11 cellular contexts compared by ENCODE assay signal in the genomic region with DNA sequence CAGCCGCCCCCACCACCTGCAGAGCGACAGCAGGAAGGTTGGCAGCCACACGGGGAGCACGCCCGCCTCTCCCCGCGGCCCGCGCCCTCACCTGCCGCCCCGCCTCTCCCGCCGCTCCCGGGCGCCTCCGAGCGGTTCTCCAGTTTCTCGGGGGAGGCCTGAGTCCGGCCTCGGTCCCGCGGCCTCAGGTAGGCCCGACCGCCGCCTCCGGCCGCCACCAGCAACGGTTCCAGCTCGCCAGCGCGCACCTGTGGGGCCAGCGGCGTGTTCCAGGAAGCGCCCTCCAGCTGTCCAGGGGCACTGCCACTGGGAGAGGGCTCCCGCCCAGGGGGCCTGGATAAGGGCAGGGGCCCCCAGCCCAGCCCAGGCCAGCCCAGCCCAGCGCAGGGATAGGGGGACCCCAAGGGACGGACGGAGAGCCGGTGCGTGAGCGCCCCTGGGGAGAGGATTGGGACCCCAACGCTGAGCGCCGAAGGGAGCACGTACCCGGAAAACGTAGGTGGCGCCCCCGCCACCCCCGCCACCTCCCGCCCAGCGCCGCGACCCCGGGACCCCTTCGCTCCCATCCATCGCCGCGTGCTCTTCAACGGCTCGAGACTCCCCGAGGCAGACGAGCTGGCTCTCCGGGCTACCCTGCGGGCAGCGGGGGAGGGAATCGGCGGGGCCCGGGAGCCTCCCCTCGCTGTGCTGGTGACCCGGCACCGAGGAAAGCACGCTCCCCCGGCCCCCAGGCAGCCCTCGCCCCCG. TPM values are rescaled to one million over a fixed set of nuclear protein-coding genes. Genes with fewer than 3 reads are reported as not detected.
A peak's percentile ranks its signal among the peaks of the same experiment; 100 is the strongest.
DNase-seq lines count a peak whose midpoint lies in the region; ATAC-seq and TF ChIP-seq lines count a peak whose summit lies in the region.
"Had no signal": no experiment of that assay in that cellular context is flagged by ENCODE, and none has a peak within 500 bp of the region (broad histone marks: within the 10 kb centered on the region; RNA-seq: fewer than 3 reads in every experiment).

No MANE protein-coding gene starts in this region.

- peak overlapping the region in 3 of 4 donors; percentile 3 to 64 (median 63) for H3K27ac ChIP-seq in Peyer's patch
- H3K27ac ChIP-seq in iPS-20b (ENCODE audit: low read length), result no peak overlapping the region
- H3K27ac ChIP-seq: body of pancreas, neutrophil had no signal

- H3K36me3 ChIP-seq in Peyer's patch, result no peaks in the 10 kb centered on the region
- no peaks in the 10 kb centered on the region for H3K36me3 ChIP-seq in iPS-20b (ENCODE audit: insufficient read depth, low read depth, low read length)
- H3K36me3 ChIP-seq: neutrophil had no signal

- H3K4me3 ChIP-seq in Peyer's patch (peak overlapping the region; percentile 16 to 62 (median 53)), iPS-20b (ENCODE audit: low read length) (peak overlapping the region; percentile 14; the same call in 1 of the 2 replicates)
- H3K4me3 ChIP-seq: body of pancreas had no signal

- TF ChIP-seq CTCF in Peyer's patch (IDR thresholded peaks at IDR 0.05), result peak in 3 of 6 experiments; percentile 35 to 38 (median 36)

- DNase-seq in activated naive CD4-positive, alpha-beta T cell treated with anti-CD3 and anti-CD28 coated beads, Interleukin-2, amount 50 U/mL, for 72 hours (ENCODE audit: low spot score in 2 of 2), result no peak
- DNase-seq in activated naive CD4-positive, alpha-beta T cell treated with anti-CD3 and anti-CD28 coated beads, Interleukin-2, amount 50 U/mL, for 16 hours, result no peak
- DNase-seq in Peyer's patch, result peak in 2 of 3 donors; percentile 60 to 83
- peak; percentile 32 for DNase-seq in stimulated activated CD8-positive, alpha-beta memory T cell treated with anti-CD3 and anti-CD28 coated beads, Interleukin-4, amount 100 ng/mL, for 48 hours
- DNase-seq: MV-4-11 had no signal

- H3K9me3 ChIP-seq in Peyer's patch (no peaks in the 10 kb centered on the region), iPS-20b (ENCODE audit: insufficient read depth, low read depth, low read length) (no peaks in the 10 kb centered on the region)
- H3K9me3 ChIP-seq: body of pancreas, neutrophil had no signal

- peaks cover 0 to 13% of the 10 kb centered on the region in 2 donors for H3K27me3 ChIP-seq in Peyer's patch
- peaks cover 82% of the 10 kb centered on the region for H3K27me3 ChIP-seq in iPS-20b (ENCODE audit: insufficient read depth, low read length)

- TF ChIP-seq POLR2A in Peyer's patch (IDR thresholded peaks at IDR 0.05), result peak; percentile 28 to 51
- TF ChIP-seq POLR2A in GM18505 (IDR thresholded peaks at IDR 0.05; ENCODE audit: borderline replicate concordance, extremely low read depth, insufficient read depth, insufficient read length), result no peak

- no peak overlapping the region for H3K9ac ChIP-seq in iPS-20b (ENCODE audit: low read depth, low read length)

- peak; percentile 2 to 27 for ATAC-seq in activated naive CD4-positive, alpha-beta T cell treated with anti-CD3 and anti-CD28 coated beads, Interleukin-2, amount 50 U/mL, for 72 hours
- ATAC-seq in GM18505 (IDR thresholded peaks at IDR 0.05; ENCODE audit: unreplicated experiment), result no peak
- ATAC-seq in GM19324 (IDR thresholded peaks at IDR 0.05; ENCODE audit: low FRiP score, unreplicated experiment), result no peak
- no peak for ATAC-seq in SK-N-SH treated with all-trans-retinoic acid at 6 μM for 48 hours
- ATAC-seq: body of pancreas had no signal

- H3K27ac Mint-ChIP-seq in activated naive CD4-positive, alpha-beta T cell treated with anti-CD3 and anti-CD28 coated beads, Interleukin-2, amount 50 U/mL, for 72 hours, result no peak overlapping the region

- no peaks in the 10 kb centered on the region for H3K9me3 Mint-ChIP-seq in activated naive CD4-positive, alpha-beta T cell treated with anti-CD3 and anti-CD28 coated beads, Interleukin-2, amount 50 U/mL, for 72 hours

- peaks cover 0 to 2% of the 10 kb centered on the region in 2 donors for H3K36me3 Mint-ChIP-seq in activated naive CD4-positive, alpha-beta T cell treated with anti-CD3 and anti-CD28 coated beads, Interleukin-2, amount 50 U/mL, for 72 hours

- H3K4me1 ChIP-seq in Peyer's patch (peaks cover 6 to 42% (median 21%) of the 10 kb centered on the region in 4 donors), iPS-20b (ENCODE audit: insufficient read depth, low read length) (no peaks in the 10 kb centered on the region)

TF ChIP-seq in SK-N-SH treated with all-trans-retinoic acid at 6 μM for 48 hours, 23 proteins besides CTCF, POLR2A, EP300 and RAD21:
- TF ChIP-seq ISL1 (CRISPR knock-in tag; IDR thresholded peaks at IDR 0.05), result no peak
- TF ChIP-seq ESRRG (CRISPR knock-in tag; IDR thresholded peaks at IDR 0.05), result no peak
- no peak for TF ChIP-seq RARB (CRISPR knock-in tag; IDR thresholded peaks at IDR 0.05)
- no peak for TF ChIP-seq ZNF8 (CRISPR knock-in tag; IDR thresholded peaks at IDR 0.05)
- TF ChIP-seq ZNF565 (CRISPR knock-in tag; conservative IDR thresholded peaks at IDR 0.05; ENCODE audit: low read depth), result no peak
- TF ChIP-seq, protein P1, sequence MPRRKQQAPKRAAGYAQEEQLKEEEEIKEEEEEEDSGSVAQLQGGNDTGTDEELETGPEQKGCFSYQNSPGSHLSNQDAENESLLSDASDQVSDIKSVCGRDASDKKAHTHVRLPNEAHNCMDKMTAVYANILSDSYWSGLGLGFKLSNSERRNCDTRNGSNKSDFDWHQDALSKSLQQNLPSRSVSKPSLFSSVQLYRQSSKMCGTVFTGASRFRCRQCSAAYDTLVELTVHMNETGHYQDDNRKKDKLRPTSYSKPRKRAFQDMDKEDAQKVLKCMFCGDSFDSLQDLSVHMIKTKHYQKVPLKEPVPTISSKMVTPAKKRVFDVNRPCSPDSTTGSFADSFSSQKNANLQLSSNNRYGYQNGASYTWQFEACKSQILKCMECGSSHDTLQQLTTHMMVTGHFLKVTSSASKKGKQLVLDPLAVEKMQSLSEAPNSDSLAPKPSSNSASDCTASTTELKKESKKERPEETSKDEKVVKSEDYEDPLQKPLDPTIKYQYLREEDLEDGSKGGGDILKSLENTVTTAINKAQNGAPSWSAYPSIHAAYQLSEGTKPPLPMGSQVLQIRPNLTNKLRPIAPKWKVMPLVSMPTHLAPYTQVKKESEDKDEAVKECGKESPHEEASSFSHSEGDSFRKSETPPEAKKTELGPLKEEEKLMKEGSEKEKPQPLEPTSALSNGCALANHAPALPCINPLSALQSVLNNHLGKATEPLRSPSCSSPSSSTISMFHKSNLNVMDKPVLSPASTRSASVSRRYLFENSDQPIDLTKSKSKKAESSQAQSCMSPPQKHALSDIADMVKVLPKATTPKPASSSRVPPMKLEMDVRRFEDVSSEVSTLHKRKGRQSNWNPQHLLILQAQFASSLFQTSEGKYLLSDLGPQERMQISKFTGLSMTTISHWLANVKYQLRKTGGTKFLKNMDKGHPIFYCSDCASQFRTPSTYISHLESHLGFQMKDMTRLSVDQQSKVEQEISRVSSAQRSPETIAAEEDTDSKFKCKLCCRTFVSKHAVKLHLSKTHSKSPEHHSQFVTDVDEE (CRISPR knock-in tag; IDR thresholded peaks at IDR 0.05), result no peak
- TF ChIP-seq, protein P2, sequence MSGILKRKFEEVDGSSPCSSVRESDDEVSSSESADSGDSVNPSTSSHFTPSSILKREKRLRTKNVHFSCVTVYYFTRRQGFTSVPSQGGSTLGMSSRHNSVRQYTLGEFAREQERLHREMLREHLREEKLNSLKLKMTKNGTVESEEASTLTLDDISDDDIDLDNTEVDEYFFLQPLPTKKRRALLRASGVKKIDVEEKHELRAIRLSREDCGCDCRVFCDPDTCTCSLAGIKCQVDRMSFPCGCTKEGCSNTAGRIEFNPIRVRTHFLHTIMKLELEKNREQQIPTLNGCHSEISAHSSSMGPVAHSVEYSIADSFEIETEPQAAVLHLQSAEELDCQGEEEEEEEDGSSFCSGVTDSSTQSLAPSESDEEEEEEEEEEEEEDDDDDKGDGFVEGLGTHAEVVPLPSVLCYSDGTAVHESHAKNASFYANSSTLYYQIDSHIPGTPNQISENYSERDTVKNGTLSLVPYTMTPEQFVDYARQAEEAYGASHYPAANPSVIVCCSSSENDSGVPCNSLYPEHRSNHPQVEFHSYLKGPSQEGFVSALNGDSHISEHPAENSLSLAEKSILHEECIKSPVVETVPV (CRISPR knock-in tag; IDR thresholded peaks at IDR 0.05), result no peak
- TF ChIP-seq SNAI2 (CRISPR knock-in tag; IDR thresholded peaks at IDR 0.05), result no peak

RNA-seq across cellular contexts. Expression of gene LTK, which starts 2.1 kb away (rescaled TPM):
- under 1 TPM; 0.20 to 0.51 TPM for total RNA-seq in activated naive CD4-positive, alpha-beta T cell treated with anti-CD3 and anti-CD28 coated beads, Interleukin-2, amount 50 U/mL, for 72 hours
- 10 to 100 TPM in 3 of 4 donors, not detected in 1; 13.8 to 39.0 (median 26.3) TPM for total RNA-seq in Peyer's patch
- total RNA-seq: body of pancreas had no signal

RNA-seq across cellular contexts. Expression of gene ITPKA, which starts 17.8 kb away (rescaled TPM):
- 1 to 10 TPM; 1.2 to 7.1 TPM for total RNA-seq in activated naive CD4-positive, alpha-beta T cell treated with anti-CD3 and anti-CD28 coated beads, Interleukin-2, amount 50 U/mL, for 72 hours
- 10 to 100 TPM; 28.9 to 95.6 (median 93.9) TPM for total RNA-seq in Peyer's patch

RNA-seq across cellular contexts. Expression of gene RPAP1, which starts 32.6 kb away (rescaled TPM):
- total RNA-seq in activated naive CD4-positive, alpha-beta T cell treated with anti-CD3 and anti-CD28 coated beads, Interleukin-2, amount 50 U/mL, for 72 hours, result 10 to 100 TPM; 47.8 to 66.3 TPM
- total RNA-seq in Peyer's patch, result 10 to 100 TPM; 29.4 to 82.5 (median 48.4) TPM

RNA-seq across cellular contexts. Expression of gene TYRO3, which starts 47.5 kb away (rescaled TPM):
- 1 to 10 TPM; 1.7 to 2.9 TPM for total RNA-seq in activated naive CD4-positive, alpha-beta T cell treated with anti-CD3 and anti-CD28 coated beads, Interleukin-2, amount 50 U/mL, for 72 hours
- 10 to 100 TPM in 1 of 4 donors, 1 to 10 TPM in 3; 2.8 to 16.2 (median 6.8) TPM for total RNA-seq in Peyer's patch

Comparison
In these comparisons a context has a peak if more than half of its experiments do, and no peak if none do; other contexts are left out.
1. ATAC-seq: peak in activated naive CD4-positive, alpha-beta T cell treated with anti-CD3 and anti-CD28 coated beads, Interleukin-2, amount 50 U/mL, for 72 hours (2 of 2); none in GM18505 (single experiment), GM19324 (single experiment) and SK-N-SH treated with all-trans-retinoic acid at 6 μM for 48 hours (single experiment).
2. DNase-seq: peak in Peyer's patch (2 of 3) and stimulated activated CD8-positive, alpha-beta memory T cell treated with anti-CD3 and anti-CD28 coated beads, Interleukin-4, amount 100 ng/mL, for 48 hours (single experiment); none in activated naive CD4-positive, alpha-beta T cell treated with anti-CD3 and anti-CD28 coated beads, Interleukin-2, amount 50 U/mL, for 72 hours (0 of 2) and activated naive CD4-positive, alpha-beta T cell treated with anti-CD3 and anti-CD28 coated beads, Interleukin-2, amount 50 U/mL, for 16 hours (single experiment).